ENCODE assay signal across 8 cellular contexts in the genomic region with DNA sequence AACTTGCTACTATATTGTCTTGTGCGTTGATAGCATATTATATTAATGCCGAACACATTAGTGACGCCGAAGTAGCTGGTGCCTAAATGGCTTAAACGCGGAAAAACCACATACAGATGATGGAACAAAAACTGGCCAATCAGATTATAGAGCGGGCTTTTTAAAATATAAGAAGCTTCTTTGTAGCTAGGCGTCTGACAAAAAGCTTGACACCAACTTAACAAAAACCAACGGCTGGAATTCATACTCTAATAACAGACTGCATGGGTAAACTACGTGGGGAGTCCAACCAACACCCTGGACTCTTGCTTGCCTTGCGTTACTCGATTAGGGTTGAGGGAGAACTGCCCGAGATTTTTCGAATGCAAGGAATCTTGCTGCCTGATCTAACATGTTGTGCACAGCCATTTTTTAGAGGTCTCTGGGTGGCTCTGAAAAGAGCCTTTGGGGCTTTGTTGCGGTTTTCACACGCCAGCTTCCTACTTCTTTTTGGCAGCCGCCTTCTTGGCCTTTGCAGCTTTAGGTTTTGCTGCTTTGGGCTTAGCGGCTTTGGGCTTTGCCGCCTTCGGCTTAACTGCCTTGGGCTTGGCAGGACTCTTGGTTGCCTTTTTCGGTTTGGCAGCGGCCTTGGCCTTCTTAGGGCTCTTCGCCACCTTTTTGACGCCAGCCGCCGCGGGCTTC. TPM values are rescaled to one million over a fixed set of nuclear protein-coding genes. Genes with fewer than 3 reads are reported as not detected.
DNase-seq lines count a peak whose midpoint lies in the region; ATAC-seq, FAIRE-seq and TF ChIP-seq lines count a peak whose summit lies in the region.

No MANE protein-coding gene starts in this region.

- no peak for FAIRE-seq in K562 (lab: Jason Lieb, UNC)

- H3K4me1 ChIP-seq in HUES64 (ENCODE audit: insufficient read depth, low read length) = peaks cover 21% of the 10 kb centered on the region
- H3K4me1 ChIP-seq in K562 (replicated peaks in 1 of 2; ENCODE audit: control insufficient read depth in 2 of 2, insufficient read depth in 2 of 2, low read length in 2 of 2) = peaks cover 9 to 19% of the 10 kb centered on the region in 2 experiments; a peak in 4 of 5 replicates
- H3K4me1 ChIP-seq in iPS-20b (ENCODE audit: insufficient read depth, low read length) = peaks cover 14% of the 10 kb centered on the region; the same call in 1 of the 2 replicates

- H3K4me2 ChIP-seq in K562 (ENCODE audit: insufficient read depth, low read length) = peak overlapping the region; percentile 67

- H4K20me1 ChIP-seq in K562 (replicated peaks; ENCODE audit: control insufficient read depth, insufficient read depth, low read length) = no peaks in the 10 kb centered on the region

- CTCF ChIA-PET in K562 (lab: Yijun Ruan, JAX; ENCODE audit: low intra/inter-chr PET ratio) = no interaction called here

- H3K9me3 ChIP-seq in HUES64 (ENCODE audit: insufficient read depth, low read depth, low read length) (no peaks in the 10 kb centered on the region), K562 (replicated peaks; ENCODE audit: control insufficient read depth, insufficient read depth, low read depth, low read length) (no peaks in the 10 kb centered on the region), iPS-20b (ENCODE audit: insufficient read depth, low read depth, low read length) (0 out of 2 replicates have a peak, but pooled peaks cover 7% of the 10 kb centered on the region)

- TF ChIP-seq EP300 in K562 (IDR thresholded peaks at IDR 0.05; ENCODE audit: low read length) = no peak

- H3K9ac ChIP-seq in HUES64 (ENCODE audit: low read depth, low read length) = peak overlapping the region; percentile 99
- peak overlapping the region; percentile 74 to 90 for H3K9ac ChIP-seq in K562 (ENCODE audit: insufficient read depth in 1 of 2, low read depth in 2 of 2, low read length in 2 of 2)
- H3K9ac ChIP-seq in iPS-20b (ENCODE audit: low read depth, low read length) = peak overlapping the region; percentile 98

- H3K27ac ChIP-seq in HUES64 (ENCODE audit: low read depth, low read length) (peak overlapping the region; percentile 99), K562 (ENCODE audit: extremely low read depth, low read depth, low read length) (peak overlapping the region; percentile 68), iPS-20b (ENCODE audit: low read length) (peak overlapping the region; percentile 95)

- peak; percentile 13 for ATAC-seq in K562

- POLR2A ChIA-PET in K562 (lab: Yijun Ruan, JAX) = interaction anchor here (0.6 to 18.7 kb wide), 16 partner anchors 9 to 734 kb away, joined by 3 to 306 read pairs (median 14); a partner anchor contains a TSS

- no peak for TF ChIP-seq CTCF in K562 (IDR thresholded peaks at IDR 0.05 in 2 of 3, conservative IDR thresholded peaks at IDR 0.05 in 1 of 3; ENCODE audit: insufficient read depth in 2 of 3, low read depth in 1 of 3, low read length in 3 of 3)

- in situ Hi-C loops in K562 (cut with MboI) = no loop called here

- WGBS in HUES64 = 3% methylated on average over 27 of the region's 27 CpGs
- 48% methylated on average over 27 of the region's 27 CpGs for WGBS in K562 (ENCODE audit: insufficient coverage, low coverage, missing lambda C conversion rate)

- no TSS peak for BruUV-seq in K562 (replicated peaks; lab: Mats Ljungman, UMichigan)

- H3K79me2 ChIP-seq in K562 (ENCODE audit: control insufficient read depth, insufficient read depth, low read length) = peaks cover 37% of the 10 kb centered on the region

- TF ChIP-seq POLR2A in Raji (IDR thresholded peaks at IDR 0.05; ENCODE audit: insufficient read depth, low read depth, low read length) (peak; percentile 73), K562 (conservative IDR thresholded peaks at IDR 0.05) (no peak; the same call in 1 of the 2 replicates)

- DNase-seq in NCI-H2107 treated with DMSO at 0.1 percent for 48 hours (lab: John Stamatoyannopoulos, UW; ENCODE audit: unreplicated experiment) (peak; percentile 42), NCI-H2107 (lab: John Stamatoyannopoulos, UW) (no peak), K562 (ENCODE audit: extremely low read depth in 1 of 4, low spot score in 3 of 4) (peak in 1 of 4 experiments; percentile 48), DMS79 (lab: John Stamatoyannopoulos, UW) (no peak)
- DNase-seq in stimulated activated CD4-positive, alpha-beta T cell treated with anti-CD3 and anti-CD28 coated beads, Interleukin-15, amount 100 ng/mL, for 24 hours = peak; percentile 69

- H3K27me3 ChIP-seq in HUES64 (ENCODE audit: insufficient read depth, low read length) = no peaks in the 10 kb centered on the region
- H3K27me3 ChIP-seq in K562 (ENCODE audit: control insufficient read depth in 2 of 2, insufficient read depth in 2 of 2, low read length in 2 of 2) = no peaks in the 10 kb centered on the region
- H3K27me3 ChIP-seq in iPS-20b (ENCODE audit: insufficient read depth, low read length) = no peaks in the 10 kb centered on the region

- no peaks in the 10 kb centered on the region for H3K9me1 ChIP-seq in K562 (ENCODE audit: control insufficient read depth, insufficient read depth, low read length)

- H3K36me3 ChIP-seq in HUES64 (ENCODE audit: insufficient read depth, low read length) (no peaks in the 10 kb centered on the region), K562 (ENCODE audit: control insufficient read depth, insufficient read depth, low read length) (no peaks in the 10 kb centered on the region), iPS-20b (ENCODE audit: insufficient read depth, low read depth, low read length) (no peaks in the 10 kb centered on the region)

- H3K4me3 ChIP-seq in HUES64 (ENCODE audit: low read length) (peak overlapping the region; percentile 90), K562 (peak overlapping the region; percentile 43), iPS-20b (ENCODE audit: low read length) (peak overlapping the region; percentile 74)

- no peak for TF ChIP-seq RAD21 in K562 (CRISPR knock-in tag; conservative IDR thresholded peaks at IDR 0.05 in 1 of 2, IDR thresholded peaks at IDR 0.05 in 1 of 2)

- H2AFZ ChIP-seq in K562 (ENCODE audit: low read depth, low read length) = no peak overlapping the region

- intact Hi-C loops in K562 (cut with micrococcal nuclease) = loop anchor here (2.0 kb wide), 1 partner anchor 28 kb away; a partner anchor contains a TSS

TF ChIP-seq in K562, 482 proteins besides CTCF, POLR2A, EP300 and RAD21 (continues in another document):
- no peak for TF ChIP-seq ERF (CRISPR knock-in tag; IDR thresholded peaks at IDR 0.05)
- TF ChIP-seq, protein P1, sequence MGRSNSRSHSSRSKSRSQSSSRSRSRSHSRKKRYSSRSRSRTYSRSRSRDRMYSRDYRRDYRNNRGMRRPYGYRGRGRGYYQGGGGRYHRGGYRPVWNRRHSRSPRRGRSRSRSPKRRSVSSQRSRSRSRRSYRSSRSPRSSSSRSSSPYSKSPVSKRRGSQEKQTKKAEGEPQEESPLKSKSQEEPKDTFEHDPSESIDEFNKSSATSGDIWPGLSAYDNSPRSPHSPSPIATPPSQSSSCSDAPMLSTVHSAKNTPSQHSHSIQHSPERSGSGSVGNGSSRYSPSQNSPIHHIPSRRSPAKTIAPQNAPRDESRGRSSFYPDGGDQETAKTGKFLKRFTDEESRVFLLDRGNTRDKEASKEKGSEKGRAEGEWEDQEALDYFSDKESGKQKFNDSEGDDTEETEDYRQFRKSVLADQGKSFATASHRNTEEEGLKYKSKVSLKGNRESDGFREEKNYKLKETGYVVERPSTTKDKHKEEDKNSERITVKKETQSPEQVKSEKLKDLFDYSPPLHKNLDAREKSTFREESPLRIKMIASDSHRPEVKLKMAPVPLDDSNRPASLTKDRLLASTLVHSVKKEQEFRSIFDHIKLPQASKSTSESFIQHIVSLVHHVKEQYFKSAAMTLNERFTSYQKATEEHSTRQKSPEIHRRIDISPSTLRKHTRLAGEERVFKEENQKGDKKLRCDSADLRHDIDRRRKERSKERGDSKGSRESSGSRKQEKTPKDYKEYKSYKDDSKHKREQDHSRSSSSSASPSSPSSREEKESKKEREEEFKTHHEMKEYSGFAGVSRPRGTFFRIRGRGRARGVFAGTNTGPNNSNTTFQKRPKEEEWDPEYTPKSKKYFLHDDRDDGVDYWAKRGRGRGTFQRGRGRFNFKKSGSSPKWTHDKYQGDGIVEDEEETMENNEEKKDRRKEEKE (IDR thresholded peaks at IDR 0.05; ENCODE audit: borderline replicate concordance in 1 of 2, control insufficient read depth in 1 of 2, low read depth in 2 of 2, low read length in 1 of 2) = peak in 1 of 2 experiments; percentile 89; a peak in 3 of 4 replicates

RNA-seq across cellular contexts. Expression of gene OR2B2, which starts 45.7 kb away (rescaled TPM):
- not detected for polyA plus RNA-seq in HUES64 (2013, experiment 1 of 2)
- polyA plus RNA-seq in HUES64 (2013, experiment 2 of 2) = not detected
- total RNA-seq in K562 (2011; cell fraction: chromatin; rRNA removed; ENCODE audit: low replicate concordance) = not detected in 2 replicates
- not detected in 2 replicates for total RNA-seq in K562 (2011; cell fraction: nucleolus; rRNA removed)
- not detected in 2 replicates for total RNA-seq in K562 (2011; cell fraction: nucleoplasm; rRNA removed)
- total RNA-seq in K562 (2014; rRNA removed) (not detected in 2 replicates), K562 (2014; rRNA removed; fragmentation: Illumina TruSeq; extraction: Trizol) (not detected in 2 replicates), K562 (2015; rRNA removed; fragmentation: Illumina TruSeq; extraction: Trizol) (not detected in 2 replicates), K562 (2021) (not detected in 2 replicates)
- polyA plus RNA-seq in K562 (2011; rRNA removed) (not detected in 2 replicates), K562 (2014; fragmentation: Illumina TruSeq; extraction: Trizol) (not detected in 2 replicates), K562 (2014; fragmentation: Nextera tagmentation; extraction: Ambion mirVana) (under 1 TPM in 1 of 2 experiments, not detected in 1; 0.24 TPM), K562 (2014; rRNA removed) (not detected in 2 replicates)
- not detected in 2 replicates for polyA plus RNA-seq in K562 (2011; cell fraction: cytosol; rRNA removed)
- not detected in 2 replicates for polyA plus RNA-seq in K562 (2011; cell fraction: nucleus; rRNA removed)
- 0.14 and 0.57 TPM in 2 replicates for polyA plus RNA-seq in K562 (2012)
- not detected in 2 replicates for polyA minus RNA-seq in K562 (2011; rRNA and poly(A)+ RNA removed)
- not detected in 2 replicates for polyA minus RNA-seq in K562 (2011; cell fraction: cytosol; rRNA and poly(A)+ RNA removed)
- polyA minus RNA-seq in K562 (2011; cell fraction: nucleus; rRNA and poly(A)+ RNA removed) = not detected in 2 replicates

Comparison
In these comparisons a context has a peak if more than half of its experiments do, and no peak if none do; other contexts are left out.
1. DNase-seq: peak in NCI-H2107 treated with DMSO at 0.1 percent for 48 hours (single experiment) and stimulated activated CD4-positive, alpha-beta T cell treated with anti-CD3 and anti-CD28 coated beads, Interleukin-15, amount 100 ng/mL, for 24 hours (single experiment); none in NCI-H2107 (single experiment) and DMS79 (single experiment).
2. Peak in every context shown above with its lines, with median percentiles within 50 percentile points of each other: H3K27ac ChIP-seq, H3K4me3 ChIP-seq and H3K9ac ChIP-seq.